ENCODE assay signal across 8 cellular contexts in the genomic region with DNA sequence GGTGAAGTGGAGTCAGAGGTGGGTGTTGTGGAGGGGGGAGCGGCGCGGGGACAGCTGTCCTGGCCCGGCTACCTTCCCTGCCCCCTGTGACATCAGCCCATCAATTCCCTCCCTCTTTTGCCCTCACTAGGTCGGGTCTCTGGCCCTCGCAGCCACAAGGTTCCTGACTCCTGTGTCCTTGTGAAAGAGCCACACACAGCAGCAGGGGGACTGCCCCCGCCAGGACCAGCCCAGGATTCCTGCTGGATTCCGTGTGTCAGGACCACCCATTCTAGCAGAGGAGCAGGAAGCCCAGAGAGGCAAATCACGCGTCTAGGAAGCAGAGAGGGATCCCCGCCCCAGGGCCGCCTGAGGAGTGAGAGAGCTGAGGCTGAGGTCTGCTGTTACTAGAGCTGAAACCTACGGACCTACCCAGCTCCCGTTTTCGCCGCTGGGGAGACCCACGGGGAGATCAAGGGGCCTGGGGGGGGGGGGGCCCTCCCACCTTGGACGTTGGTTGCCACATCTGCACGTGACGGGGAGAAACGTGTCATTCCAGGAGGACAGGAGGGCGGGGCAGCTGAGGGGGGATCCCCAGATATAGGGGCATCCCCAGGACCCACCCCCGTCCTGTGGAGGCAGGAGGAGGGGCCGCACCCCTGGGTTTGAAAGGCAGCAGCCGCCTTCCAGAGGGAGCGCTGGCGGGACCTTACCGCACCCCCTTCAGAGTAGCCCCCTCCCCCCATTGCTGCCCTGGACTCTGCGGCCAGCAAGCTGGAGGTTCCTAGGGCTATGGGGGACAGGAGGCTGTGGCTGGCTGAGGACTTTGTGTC. TPM values are rescaled to one million over a fixed set of nuclear protein-coding genes. Genes with fewer than 3 reads are reported as not detected.
A peak's percentile ranks its signal among the peaks of the same experiment; 100 is the strongest.
DNase-seq lines count a peak whose midpoint lies in the region; ATAC-seq and TF ChIP-seq lines count a peak whose summit lies in the region.

No MANE protein-coding gene starts in this region.

- CTCF ChIA-PET in HCT116 (lab: Charles Lee): interaction anchor here (1.2 to 1.3 kb wide), 2 partner anchors 11 kb away, joined by 4 to 5 read pairs; no protein-coding TSS in a partner anchor

- H3K36me3 ChIP-seq in BLaER1 treated with 17β-estradiol and CSF1 and Interleukin-3, amounts not matched to agents 10 nM and 100 nM: no peaks in the 10 kb centered on the region
- H3K36me3 ChIP-seq in HCT116 (ENCODE audit: control insufficient read depth in 1 of 2, insufficient read depth in 2 of 2, low read length in 2 of 2): no peaks in the 10 kb centered on the region
- H3K36me3 ChIP-seq in skeletal muscle satellite cell (ENCODE audit: insufficient read depth, low read length): no peaks in the 10 kb centered on the region
- no peaks in the 10 kb centered on the region for H3K36me3 ChIP-seq in MG63

- no peaks in the 10 kb centered on the region for H3K9me2 ChIP-seq in HCT116 (ENCODE audit: insufficient read depth)

- ATAC-seq in HCT116: no peak

- peak overlapping the region; percentile 89 to 100 (median 97) for H3K4me2 ChIP-seq in BLaER1 treated with 17β-estradiol and CSF1 and Interleukin-3, amounts not matched to agents 10 nM and 100 nM
- peak overlapping the region; percentile 89 for H3K4me2 ChIP-seq in HCT116 (ENCODE audit: low read length)
- H3K4me2 ChIP-seq in skeletal muscle satellite cell (ENCODE audit: low read length): peak overlapping the region; percentile 83

- peak overlapping the region; percentile 45 to 70 (median 58) for H3K4me3 ChIP-seq in BLaER1 treated with 17β-estradiol and CSF1 and Interleukin-3, amounts not matched to agents 10 nM and 100 nM
- peak overlapping the region; percentile 52 to 62 for H3K4me3 ChIP-seq in HCT116 (replicated peaks in 1 of 2; ENCODE audit: low read depth in 1 of 2, low read length in 2 of 2)
- H3K4me3 ChIP-seq in fibroblast of villous mesenchyme (ENCODE audit: low read depth, low read length): peak overlapping the region; percentile 65
- peak overlapping the region; percentile 72 for H3K4me3 ChIP-seq in skeletal muscle satellite cell (ENCODE audit: low read length)
- H3K4me3 ChIP-seq in MG63: no peak overlapping the region

- intact Hi-C loops in HCT116 (cut with micrococcal nuclease): no loop called here

- no peak overlapping the region for H2AFZ ChIP-seq in HCT116 (ENCODE audit: low read depth, low read length, poor library complexity, severe bottlenecking)

- POLR2A ChIA-PET in HCT116 (lab: Charles Lee): interaction anchor here (0.7 to 2.2 kb wide), 4 partner anchors 11 to 76 kb away, joined by 4 to 13 read pairs (median 7); partner anchors contain the start of gene SIVA1

- no peak for TF ChIP-seq POLR2A in HCT116 (IDR thresholded peaks at IDR 0.05; ENCODE audit: borderline replicate concordance, extremely low read depth, insufficient read depth, insufficient read length)

- H3K27ac ChIP-seq in BLaER1 treated with 17β-estradiol and CSF1 and Interleukin-3, amounts not matched to agents 10 nM and 100 nM: peak overlapping the region; percentile 84 to 99 (median 95)
- H3K27ac ChIP-seq in HCT116 (ENCODE audit: low read depth, low read length): peak overlapping the region; percentile 98

- DNase-seq in HCT116 (ENCODE audit: low read depth, low spot score): no peak
- peak; percentile 49 to 57 for DNase-seq in activated CD4-positive, alpha-beta T cell treated with anti-CD3 and anti-CD28 coated beads for 4 hours
- DNase-seq in fibroblast of villous mesenchyme (ENCODE audit: low read depth): no peak
- no peak for DNase-seq in HCEC 1CT
- no peak for DNase-seq in NCI-H524 (lab: John Stamatoyannopoulos, UW)
- no peak for DNase-seq in MG63

- RAD21 ChIA-PET in HCT116 (lab: Charles Lee; ENCODE audit: low non-redundant PET in 1 of 2, low total read pairs in 2 of 2, uncharacterized antibody in 2 of 2, unreplicated experiment in 2 of 2): interaction anchor here in 1 of 2 experiments (1.1 kb wide), 1 partner anchor 11 kb away, joined by 3 read pairs; no protein-coding TSS in a partner anchor

- no peaks in the 10 kb centered on the region for H3K79me2 ChIP-seq in HCT116 (ENCODE audit: insufficient read depth, low read length)

- BruUV-seq in HCT116 (replicated peaks; lab: Mats Ljungman, UMichigan): no TSS peak

- no peaks in the 10 kb centered on the region for H3K27me3 ChIP-seq in BLaER1 treated with 17β-estradiol and CSF1 and Interleukin-3, amounts not matched to agents 10 nM and 100 nM
- no peaks in the 10 kb centered on the region for H3K27me3 ChIP-seq in HCT116 (ENCODE audit: insufficient read depth, low read length)
- no peaks in the 10 kb centered on the region for H3K27me3 ChIP-seq in skeletal muscle satellite cell (ENCODE audit: control insufficient read depth, insufficient read depth, low read length)
- H3K27me3 ChIP-seq in MG63: no peaks in the 10 kb centered on the region

- TF ChIP-seq CTCF in HCT116 (IDR thresholded peaks at IDR 0.05 in 2 of 3, conservative IDR thresholded peaks at IDR 0.05 in 1 of 3; ENCODE audit: borderline replicate concordance in 1 of 3, insufficient read depth in 1 of 3, low read depth in 2 of 3, low read length in 2 of 3): no peak
- TF ChIP-seq CTCF in fibroblast of villous mesenchyme (IDR thresholded peaks at IDR 0.05; ENCODE audit: insufficient read depth, low read depth, low read length): no peak

- peak overlapping the region; percentile 81 to 93 (median 90) for H3K9ac ChIP-seq in BLaER1 treated with 17β-estradiol and CSF1 and Interleukin-3, amounts not matched to agents 10 nM and 100 nM
- peak overlapping the region; percentile 89 for H3K9ac ChIP-seq in HCT116 (ENCODE audit: low read length)
- peak overlapping the region; percentile 80 for H3K9ac ChIP-seq in skeletal muscle satellite cell (ENCODE audit: low read depth, low read length)

- TF ChIP-seq RAD21 in HCT116 (IDR thresholded peaks at IDR 0.05; ENCODE audit: low read depth): no peak

- peaks cover 72 to 95% (median 81%) of the 10 kb centered on the region in 10 experiments for H3K4me1 ChIP-seq in BLaER1 treated with 17β-estradiol and CSF1 and Interleukin-3, amounts not matched to agents 10 nM and 100 nM
- H3K4me1 ChIP-seq in HCT116 (ENCODE audit: control insufficient read depth in 1 of 2, insufficient read depth in 2 of 2, low read length in 2 of 2) (peaks cover 45 to 61% of the 10 kb centered on the region in 2 experiments), skeletal muscle satellite cell (ENCODE audit: control insufficient read depth, insufficient read depth, low read length) (peaks cover 47% of the 10 kb centered on the region)

- H3K9me3 ChIP-seq in BLaER1 treated with 17β-estradiol and CSF1 and Interleukin-3, amounts not matched to agents 10 nM and 100 nM (replicated peaks in 1 of 11): peaks cover 0 to 27% (median 17%) of the 10 kb centered on the region in 11 experiments; a peak in 14 of 22 replicates
- H3K9me3 ChIP-seq in HCT116 (ENCODE audit: control insufficient read depth in 1 of 2, insufficient read depth in 1 of 2, low read depth in 1 of 2, low read length in 2 of 2) (no peaks in the 10 kb centered on the region), skeletal muscle satellite cell (replicated peaks; ENCODE audit: low read length) (no peaks in the 10 kb centered on the region), MG63 (no peaks in the 10 kb centered on the region)

- no peaks in the 10 kb centered on the region for H4K20me1 ChIP-seq in BLaER1 treated with 17β-estradiol and CSF1 and Interleukin-3, amounts not matched to agents 10 nM and 100 nM
- H4K20me1 ChIP-seq in HCT116 (ENCODE audit: insufficient read depth): no peaks in the 10 kb centered on the region

TF ChIP-seq in HCT116, 20 proteins besides CTCF, POLR2A, EP300 and RAD21 (continues in another document):
- TF ChIP-seq, protein P1, sequence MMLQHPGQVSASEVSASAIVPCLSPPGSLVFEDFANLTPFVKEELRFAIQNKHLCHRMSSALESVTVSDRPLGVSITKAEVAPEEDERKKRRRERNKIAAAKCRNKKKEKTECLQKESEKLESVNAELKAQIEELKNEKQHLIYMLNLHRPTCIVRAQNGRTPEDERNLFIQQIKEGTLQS (IDR thresholded peaks at IDR 0.05): no peak
- TF ChIP-seq ZFX (IDR thresholded peaks at IDR 0.05) (no peak), ZNF274 (IDR thresholded peaks at IDR 0.05; ENCODE audit: low read depth, low read length) (no peak), EGR1 (IDR thresholded peaks at IDR 0.05; ENCODE audit: low read depth) (no peak), SRF (IDR thresholded peaks at IDR 0.05; ENCODE audit: low read depth) (no peak), TCF7L2 (IDR thresholded peaks at IDR 0.05; ENCODE audit: borderline replicate concordance, extremely low read depth, insufficient read depth, insufficient read length) (no peak), MAX (IDR thresholded peaks at IDR 0.05) (no peak), EZH2phosphoT487 (IDR thresholded peaks at IDR 0.05; ENCODE audit: borderline replicate concordance) (no peak), JUND (IDR thresholded peaks at IDR 0.05) (no peak), POLR2AphosphoS5 (IDR thresholded peaks at IDR 0.05; ENCODE audit: low read depth, low read length) (no peak), ELF1 (IDR thresholded peaks at IDR 0.05; ENCODE audit: borderline replicate concordance, low read depth) (no peak), CBX3 (IDR thresholded peaks at IDR 0.05; ENCODE audit: low read depth) (no peak)

RNA-seq across cellular contexts. Expression of gene INF2, which starts 12.5 kb away (rescaled TPM):
- total RNA-seq in HCT116 (2021; ENCODE audit: unreplicated experiment) (95.8 TPM), fibroblast of villous mesenchyme (47.0 and 68.7 TPM in 2 replicates)
- 43.9 and 46.6 TPM in 2 replicates for polyA plus RNA-seq in HCT116 (2012)
- total RNA-seq in skeletal muscle satellite cell (2012; rRNA removed): 52.5 and 54.0 TPM in 2 replicates
- 15.5 and 31.4 TPM in 2 replicates for total RNA-seq in MG63 (2014; rRNA removed; shearing (Covaris generic); ENCODE audit: low replicate concordance)

RNA-seq across cellular contexts. Expression of gene ADSS1, which starts 47.1 kb away (rescaled TPM):
- total RNA-seq in HCT116 (2021; ENCODE audit: unreplicated experiment) (9.9 TPM), fibroblast of villous mesenchyme (1.3 and 4.3 TPM in 2 replicates)
- polyA plus RNA-seq in HCT116 (2012): 12.5 and 15.4 TPM in 2 replicates
- 1.0 and 2.8 TPM in 2 replicates for total RNA-seq in skeletal muscle satellite cell (2012; rRNA removed)
- 4.0 and 4.2 TPM in 2 replicates for total RNA-seq in MG63 (2014; rRNA removed; shearing (Covaris generic); ENCODE audit: low replicate concordance)

Comparison
In these comparisons a context has a peak if more than half of its experiments do, and no peak if none do; other contexts are left out.
1. DNase-seq: peak in activated CD4-positive, alpha-beta T cell treated with anti-CD3 and anti-CD28 coated beads for 4 hours (2 of 2); none in HCT116 (single experiment), fibroblast of villous mesenchyme (single experiment), HCEC 1CT (single experiment), NCI-H524 (0 of 2) and MG63 (single experiment).
2. Peak in every context shown above with its lines, with median percentiles within 50 percentile points of each other: H3K4me2 ChIP-seq and H3K9ac ChIP-seq.